ENCODE assay signal across 14 cellular contexts in the genomic region with DNA sequence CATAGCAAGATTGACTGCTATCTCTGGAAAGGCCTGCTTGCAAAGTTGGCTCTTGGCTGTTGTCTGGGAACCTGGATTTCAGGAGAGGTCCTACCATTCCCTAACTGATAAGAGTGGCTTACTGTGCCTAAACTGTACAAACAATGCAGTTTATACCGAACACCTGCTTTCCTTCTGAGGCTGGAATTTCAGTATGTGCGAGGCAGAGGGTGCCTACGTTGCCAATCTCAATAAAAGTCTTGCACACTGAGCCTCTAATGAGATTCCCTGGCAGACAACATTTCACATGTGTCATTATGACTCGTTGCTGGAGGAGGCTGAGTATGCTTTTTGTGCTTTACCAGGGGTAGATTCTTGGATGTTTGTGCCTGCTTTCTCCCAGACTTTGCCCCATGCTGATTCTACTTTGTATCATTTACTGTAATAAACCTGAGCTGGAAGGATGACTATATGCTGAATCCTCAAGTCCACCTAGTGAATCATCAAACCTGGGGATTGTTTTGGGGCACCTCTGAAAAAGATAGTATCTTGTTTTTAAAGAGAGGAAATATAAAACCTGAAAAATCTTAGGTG. TPM values are rescaled to one million over a fixed set of nuclear protein-coding genes. Genes with fewer than 3 reads are reported as not detected.
DNase-seq lines count a peak whose midpoint lies in the region; ATAC-seq and TF ChIP-seq lines count a peak whose summit lies in the region.
"Had no signal": no experiment of that assay in that cellular context is flagged by ENCODE, and none has a peak within 500 bp of the region (broad histone marks: within the 10 kb centered on the region; RNA-seq: fewer than 3 reads in every experiment).

No MANE protein-coding gene starts in this region.

- H3K36me3 Mint-ChIP-seq in stimulated activated naive CD8-positive, alpha-beta T cell treated with anti-CD3 and anti-CD28 coated beads, Interleukin-15, Interleukin-2, amounts not matched to agents 100 ng/mL and 50 ng/mL, for 24 hours (ENCODE audit: low read depth), result peaks cover 66% of the 10 kb centered on the region

- no peak for ATAC-seq in stimulated activated naive CD8-positive, alpha-beta T cell treated with anti-CD3 and anti-CD28 coated beads, Interleukin-15, Interleukin-2, amounts not matched to agents 100 U/mL and 50 U/mL, for 24 hours
- no peak for ATAC-seq in GM21528 (IDR thresholded peaks at IDR 0.05; ENCODE audit: low FRiP score, unreplicated experiment)
- ATAC-seq in HG03342 (IDR thresholded peaks at IDR 0.05; ENCODE audit: unreplicated experiment), result no peak
- ATAC-seq: natural killer cell had no signal

- peak overlapping the region; percentile 11 for H3K27ac Mint-ChIP-seq in stimulated activated naive CD8-positive, alpha-beta T cell treated with anti-CD3 and anti-CD28 coated beads, Interleukin-15, Interleukin-2, amounts not matched to agents 100 ng/mL and 50 ng/mL, for 24 hours
- H3K27ac Mint-ChIP-seq: CD4-positive, alpha-beta T cell; natural killer cell; T-helper 1 cell treated with Interleukin-12 subunit alpha and Interleukin-12 subunit beta and Interleukin-4 antibody, amounts not matched to agents 30 μg/mL and 1 μg/mL, for 36 hours had no signal

- H3K4me3 Mint-ChIP-seq in stimulated activated naive CD8-positive, alpha-beta T cell treated with anti-CD3 and anti-CD28 coated beads, Interleukin-15, Interleukin-2, amounts not matched to agents 100 ng/mL and 50 ng/mL, for 24 hours, result no peak overlapping the region
- H3K4me3 Mint-ChIP-seq: CD4-positive, alpha-beta T cell; natural killer cell; T-helper 1 cell treated with Interleukin-12 subunit alpha and Interleukin-12 subunit beta and Interleukin-4 antibody, amounts not matched to agents 30 μg/mL and 1 μg/mL, for 36 hours had no signal

- no peak overlapping the region for H3K4me3 ChIP-seq in fibroblast of mammary gland (ENCODE audit: control insufficient read depth, low read depth, low read length)

- intact Hi-C loops in cardiac septum (cut with DNase I), result no loop called here

- TF ChIP-seq CTCF in fibroblast of mammary gland (conservative IDR thresholded peaks at IDR 0.05; ENCODE audit: control insufficient read depth, insufficient read depth, low read depth, low read length), result no peak

- no peaks in the 10 kb centered on the region for H3K27me3 Mint-ChIP-seq in stimulated activated naive CD8-positive, alpha-beta T cell treated with anti-CD3 and anti-CD28 coated beads, Interleukin-15, Interleukin-2, amounts not matched to agents 100 ng/mL and 50 ng/mL, for 24 hours
- H3K27me3 Mint-ChIP-seq: CD4-positive, alpha-beta T cell had no signal

- no peak for DNase-seq in stimulated activated naive CD8-positive, alpha-beta T cell treated with anti-CD3 and anti-CD28 coated beads, Interleukin-15, Interleukin-2, amounts not matched to agents 100 U/mL and 50 U/mL, for 24 hours
- DNase-seq in RKO (ENCODE audit: low spot score), result peak; percentile 87
- DNase-seq in fibroblast of mammary gland (ENCODE audit: low read depth), result peak; percentile 72
- DNase-seq in pons (ENCODE audit: low spot score), result no peak
- DNase-seq in cardiac septum (ENCODE audit: low spot score), result no peak
- DNase-seq: CD4-positive, alpha-beta T cell; cerebellar nuclear complex; natural killer cell; NCI-H526 treated with DMSO at 0.1 percent for 48 hours; substantia nigra had no signal

- no peaks in the 10 kb centered on the region for H3K9me3 Mint-ChIP-seq in stimulated activated naive CD8-positive, alpha-beta T cell treated with anti-CD3 and anti-CD28 coated beads, Interleukin-15, Interleukin-2, amounts not matched to agents 100 ng/mL and 50 ng/mL, for 24 hours
- H3K9me3 Mint-ChIP-seq: CD4-positive, alpha-beta T cell; natural killer cell; T-helper 1 cell treated with Interleukin-12 subunit alpha and Interleukin-12 subunit beta and Interleukin-4 antibody, amounts not matched to agents 30 μg/mL and 1 μg/mL, for 36 hours had no signal

- peaks cover 8% of the 10 kb centered on the region for H3K4me1 Mint-ChIP-seq in stimulated activated naive CD8-positive, alpha-beta T cell treated with anti-CD3 and anti-CD28 coated beads, Interleukin-15, Interleukin-2, amounts not matched to agents 100 ng/mL and 50 ng/mL, for 24 hours (ENCODE audit: low read depth)
- H3K4me1 Mint-ChIP-seq: natural killer cell had no signal

RNA-seq across cellular contexts. Expression of a gene that starts 58.9 kb away (rescaled TPM):
- total RNA-seq in cardiac septum, result 0.24 TPM
- total RNA-seq: CD4-positive, alpha-beta T cell had no signal

Comparison
In these comparisons a context has a peak if more than half of its experiments do, and no peak if none do; other contexts are left out.
1. DNase-seq: peak in RKO (single experiment) and fibroblast of mammary gland (single experiment); none in stimulated activated naive CD8-positive, alpha-beta T cell treated with anti-CD3 and anti-CD28 coated beads, Interleukin-15, Interleukin-2, amounts not matched to agents 100 U/mL and 50 U/mL, for 24 hours (single experiment), pons (single experiment) and cardiac septum (single experiment).